Comparison of ENCODE assay signal across 13 cellular contexts in the genomic region with DNA sequence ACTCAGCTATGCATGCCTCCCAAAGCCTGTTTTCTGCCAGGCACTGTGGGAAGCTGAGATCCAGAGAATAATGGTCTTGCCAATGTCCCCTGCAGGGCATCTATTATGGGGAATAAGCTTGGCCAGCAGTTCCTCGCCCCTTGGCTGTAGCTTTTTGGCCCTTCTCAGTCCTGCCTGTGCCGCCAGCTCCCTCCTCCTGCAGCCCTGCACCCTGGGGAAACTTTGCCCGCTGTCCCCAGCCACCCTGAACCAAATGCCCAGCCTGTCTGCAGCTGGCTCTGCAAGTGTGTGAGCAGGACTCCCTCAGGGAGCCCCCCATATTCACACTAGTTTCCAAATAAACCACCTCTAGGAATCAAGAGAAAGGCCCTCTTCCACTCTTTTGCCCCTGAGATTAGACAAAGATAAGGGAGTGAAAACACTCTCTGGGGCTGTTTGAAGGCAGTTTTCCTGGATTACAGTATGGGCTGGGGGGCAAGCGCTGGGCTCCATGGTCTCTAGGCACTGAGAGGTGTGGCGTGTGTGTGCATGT. TPM values are rescaled to one million over a fixed set of nuclear protein-coding genes. Genes with fewer than 3 reads are reported as not detected.
DNase-seq lines count a peak whose midpoint lies in the region; ATAC-seq and TF ChIP-seq lines count a peak whose summit lies in the region.
"Had no signal": no experiment of that assay in that cellular context is flagged by ENCODE, and none has a peak within 500 bp of the region (broad histone marks: within the 10 kb centered on the region; RNA-seq: fewer than 3 reads in every experiment).

No MANE protein-coding gene starts in this region.

- H3K27me3 Mint-ChIP-seq in chondrocyte (ENCODE audit: low read depth) (peaks cover 2% of the 10 kb centered on the region), Caco-2 (ENCODE audit: insufficient read depth, unreplicated experiment) (no peaks in the 10 kb centered on the region)
- H3K27me3 Mint-ChIP-seq: activated naive CD8-positive, alpha-beta T cell; stimulated activated naive CD8-positive, alpha-beta T cell treated with anti-CD3 and anti-CD28 coated beads, Interleukin-15, amount 100 ng/mL, for 72 hours had no signal

- H3K36me3 Mint-ChIP-seq in chondrocyte (ENCODE audit: low read depth) (no peaks in the 10 kb centered on the region), Caco-2 (ENCODE audit: insufficient read depth, unreplicated experiment) (no peaks in the 10 kb centered on the region)
- H3K36me3 Mint-ChIP-seq: activated naive CD8-positive, alpha-beta T cell had no signal

- WGBS in sigmoid colon, 2 donors = 18 to 69% methylated on average over 5 of the region's 5 CpGs

- peak overlapping the region; percentile 39 for H3K4me3 ChIP-seq in AG10803 (ENCODE audit: low read length)
- H3K4me3 ChIP-seq in sigmoid colon = peak overlapping the region; percentile 9 to 52 (median 44)
- H3K4me3 ChIP-seq in Caco-2 (ENCODE audit: low read depth, low read length) = no peak overlapping the region
- no peak overlapping the region for H3K4me3 ChIP-seq in A673 (ENCODE audit: low read depth, low read length, poor library complexity, severe bottlenecking)
- H3K4me3 ChIP-seq: SK-N-MC had no signal

- H3K27ac ChIP-seq in layer of hippocampus (ENCODE audit: low read depth, low read length) = peak overlapping the region; percentile 52
- H3K27ac ChIP-seq in sigmoid colon = peak overlapping the region; percentile 86 to 90 (median 88)
- H3K27ac ChIP-seq in A673 (ENCODE audit: low read depth, low read length, poor library complexity, severe bottlenecking) = no peak overlapping the region
- H3K27ac ChIP-seq: SK-N-MC, VCaP had no signal

- H3K4me3 Mint-ChIP-seq in chondrocyte (ENCODE audit: unreplicated experiment) = peak overlapping the region; percentile 62
- H3K4me3 Mint-ChIP-seq in Caco-2 (ENCODE audit: unreplicated experiment) = no peak overlapping the region
- H3K4me3 Mint-ChIP-seq: activated naive CD8-positive, alpha-beta T cell; stimulated activated naive CD8-positive, alpha-beta T cell treated with anti-CD3 and anti-CD28 coated beads, Interleukin-15, amount 100 ng/mL, for 72 hours had no signal

- peaks cover 0 to 90% (median 85%) of the 10 kb centered on the region in 4 donors for H3K4me1 ChIP-seq in sigmoid colon
- H3K4me1 ChIP-seq in Caco-2 = peaks cover 27% of the 10 kb centered on the region
- no peaks in the 10 kb centered on the region for H3K4me1 ChIP-seq in A673 (ENCODE audit: insufficient read depth, low read length, poor library complexity, severe bottlenecking)

- peaks cover 40% of the 10 kb centered on the region for H3K4me1 Mint-ChIP-seq in chondrocyte (ENCODE audit: low read depth)
- H3K4me1 Mint-ChIP-seq in Caco-2 (ENCODE audit: low read depth, unreplicated experiment) = peaks cover 18% of the 10 kb centered on the region

- no peak for TF ChIP-seq CTCF in AG10803 (conservative IDR thresholded peaks at IDR 0.05; ENCODE audit: low read length)
- TF ChIP-seq CTCF in chondrocyte (IDR thresholded peaks at IDR 0.05) = no peak
- no peak for TF ChIP-seq CTCF in sigmoid colon (IDR thresholded peaks at IDR 0.05)
- TF ChIP-seq CTCF in Caco-2 (IDR thresholded peaks at IDR 0.05; ENCODE audit: insufficient read depth in 1 of 2, low read depth in 1 of 2, low read length in 1 of 2, severe bottlenecking in 1 of 2, unreplicated experiment in 1 of 2) = no peak
- no peak for TF ChIP-seq CTCF in A673 (conservative IDR thresholded peaks at IDR 0.05; ENCODE audit: low read depth, low read length)

- H3K9me3 Mint-ChIP-seq in chondrocyte (ENCODE audit: low read depth) (no peaks in the 10 kb centered on the region), Caco-2 (ENCODE audit: unreplicated experiment) (no peaks in the 10 kb centered on the region)
- H3K9me3 Mint-ChIP-seq: stimulated activated naive CD8-positive, alpha-beta T cell treated with anti-CD3 and anti-CD28 coated beads, Interleukin-15, amount 100 ng/mL, for 72 hours had no signal

- no peak for ATAC-seq in GM21576 (IDR thresholded peaks at IDR 0.05; ENCODE audit: unreplicated experiment)
- ATAC-seq: stimulated activated naive CD8-positive, alpha-beta T cell treated with anti-CD3 and anti-CD28 coated beads, Interleukin-15, amount 100 ng/mL, for 72 hours had no signal

- no peak for DNase-seq in AG10803 (ENCODE audit: low read depth)
- no peak for DNase-seq in chondrocyte (ENCODE audit: low spot score)
- DNase-seq in sigmoid colon = no peak
- DNase-seq in Caco-2 = no peak
- no peak for DNase-seq in activated CD4-positive, alpha-beta T cell treated with anti-CD3 and anti-CD28 coated beads for 4 hours
- DNase-seq in A673 (ENCODE audit: low spot score) = no peak
- DNase-seq: MM.1S; stimulated activated naive CD8-positive, alpha-beta T cell treated with anti-CD3 and anti-CD28 coated beads, Interleukin-15, amount 100 ng/mL, for 72 hours had no signal

- no peak for TF ChIP-seq POLR2A in sigmoid colon (IDR thresholded peaks at IDR 0.05)

- TF ChIP-seq EP300 in sigmoid colon (IDR thresholded peaks at IDR 0.05) = no peak

- intact Hi-C loops in sigmoid colon (cut with DNase I) = loop anchor here (5.0 kb wide), 2 partner anchors 60 to 110 kb away; no protein-coding TSS in a partner anchor
- intact Hi-C loops in Caco-2 (cut with micrococcal nuclease; ENCODE audit: unreplicated experiment) = no loop called here
- intact Hi-C loops in A673 (cut with micrococcal nuclease; ENCODE audit: unreplicated experiment) = no loop called here

- BruUV-seq in Caco-2 (replicated peaks; lab: Mats Ljungman, UMichigan) (no TSS peak), A673 (replicated peaks; lab: Mats Ljungman, UMichigan) (no TSS peak)

- no peaks in the 10 kb centered on the region for H3K9me3 ChIP-seq in sigmoid colon
- H3K9me3 ChIP-seq in Caco-2 = no peaks in the 10 kb centered on the region
- H3K9me3 ChIP-seq in A673 (ENCODE audit: low read depth, low read length, poor library complexity, severe bottlenecking) = no peaks in the 10 kb centered on the region

- H3K27me3 ChIP-seq in layer of hippocampus (ENCODE audit: control insufficient read depth, insufficient read depth, low read length) (no peaks in the 10 kb centered on the region), sigmoid colon (no peaks in the 10 kb centered on the region), Caco-2 (replicated peaks; ENCODE audit: control insufficient read depth, insufficient read depth, low read length) (no peaks in the 10 kb centered on the region), A673 (replicated peaks; ENCODE audit: insufficient read depth, low read depth, low read length, poor library complexity) (no peaks in the 10 kb centered on the region)

- H3K36me3 ChIP-seq in sigmoid colon = no peaks in the 10 kb centered on the region
- no peaks in the 10 kb centered on the region for H3K36me3 ChIP-seq in Caco-2 (ENCODE audit: control insufficient read depth, insufficient read depth, low read length)
- no peaks in the 10 kb centered on the region for H3K36me3 ChIP-seq in A673 (ENCODE audit: insufficient read depth, low read length, poor library complexity, severe bottlenecking)

- POLR2A ChIA-PET in Caco-2 (lab: Charles Lee) (no interaction called here), A673 (lab: Charles Lee; ENCODE audit: low non-redundant PET) (no interaction called here)

- H3K27ac Mint-ChIP-seq in chondrocyte (ENCODE audit: unreplicated experiment) (peak overlapping the region; percentile 49), Caco-2 (ENCODE audit: unreplicated experiment) (no peak overlapping the region)
- H3K27ac Mint-ChIP-seq: activated naive CD8-positive, alpha-beta T cell had no signal

- CTCF ChIA-PET in Caco-2 (lab: Charles Lee) = no interaction called here
- CTCF ChIA-PET in A673 (lab: Charles Lee) = no interaction called here

RNA-seq across cellular contexts. Expression of gene AQP1, which starts 0.9 kb away (rescaled TPM):
- total RNA-seq in chondrocyte (3.9 to 18.6 TPM (median 18.0 TPM) in 3 replicates), sigmoid colon (100 to 1,000 TPM in 3 of 4 donors, 10 to 100 TPM in 1; 66.0 to 191 (median 146) TPM), Caco-2 (2022) (0.19 and 0.52 TPM in 2 replicates), A673 (2021) (0.37 and 0.49 TPM in 2 replicates)
- polyA plus RNA-seq in sigmoid colon = 10 to 100 TPM in 1 of 3 donors, 1 to 10 TPM in 2; 3.7 to 41.8 (median 7.8) TPM

RNA-seq across cellular contexts. Expression of gene GHRHR, which starts 51.2 kb away (rescaled TPM):
- total RNA-seq in chondrocyte (not detected in 3 replicates), sigmoid colon (not detected), Caco-2 (2022) (not detected in 2 replicates), A673 (2021) (not detected in 2 replicates)
- polyA plus RNA-seq in sigmoid colon = not detected

Comparison
In these comparisons a context has a peak if more than half of its experiments do, and no peak if none do; other contexts are left out.
1. H3K4me3 ChIP-seq: peak in AG10803 (single experiment) and sigmoid colon (4 of 4); none in Caco-2 (single experiment) and A673 (single experiment).